31 cellular contexts compared by ENCODE assay signal in genomic region chr3:134567605-134568004, GRCh38.
DNase-seq lines count a peak whose midpoint lies in the region; ATAC-seq and TF ChIP-seq lines count a peak whose summit lies in the region.
"Had no signal": no experiment of that assay in that cellular context is flagged by ENCODE, and none has a peak within 500 bp of the region (broad histone marks: within the 10 kb centered on the region; RNA-seq: fewer than 3 reads in every experiment).

No MANE protein-coding gene starts in this region.

- H3K4me3 Mint-ChIP-seq in activated T-helper 2 cell treated with anti-CD3 and anti-CD28 coated beads, Interferon-gamma antibody, Interleukin-2, Interleukin-4, amounts not matched to agents 10 μg/mL and 5 μg/mL and 100 μg/mL, durations not matched to agents 14 hours and 24 hours and 36 hours (ENCODE audit: low read depth), result no peak overlapping the region
- H3K4me3 Mint-ChIP-seq: HFFc6 had no signal

- no peak overlapping the region for H2AK5ac ChIP-seq in mesendoderm (ENCODE audit: low read length)

- TF ChIP-seq CTCF in hepatocyte (IDR thresholded peaks at IDR 0.05; ENCODE audit: poor library complexity), result no peak

- no peak overlapping the region for H3K4ac ChIP-seq in mesendoderm (ENCODE audit: low read depth, low read length)

- H3K4me1 Mint-ChIP-seq in activated T-helper 2 cell treated with anti-CD3 and anti-CD28 coated beads, Interferon-gamma antibody, Interleukin-2, Interleukin-4, amounts not matched to agents 10 μg/mL and 5 μg/mL and 100 μg/mL, durations not matched to agents 14 hours and 24 hours and 36 hours (ENCODE audit: low read depth), result no peaks in the 10 kb centered on the region

- no peaks in the 10 kb centered on the region for H4K20me1 ChIP-seq in hepatocyte (ENCODE audit: insufficient read depth, poor library complexity, severe bottlenecking)

- H4K8ac ChIP-seq in mesendoderm (ENCODE audit: low read depth, low read length), result no peak overlapping the region

- no peak overlapping the region for H3K23ac ChIP-seq in mesendoderm (ENCODE audit: low read length)

- H3K9me2 ChIP-seq in hepatocyte (replicated peaks; ENCODE audit: insufficient read depth), result no peaks in the 10 kb centered on the region

- H3K36me3 Mint-ChIP-seq in activated T-helper 2 cell treated with anti-CD3 and anti-CD28 coated beads, Interferon-gamma antibody, Interleukin-2, Interleukin-4, amounts not matched to agents 10 μg/mL and 5 μg/mL and 100 μg/mL, durations not matched to agents 14 hours and 24 hours and 36 hours (ENCODE audit: low read depth), result peaks cover 5% of the 10 kb centered on the region

- H3K9ac ChIP-seq in mesendoderm (ENCODE audit: low read length), result no peak overlapping the region
- H3K9ac ChIP-seq: KMS-11 had no signal

- H2BK120ac ChIP-seq in mesendoderm (ENCODE audit: low read depth, low read length), result no peak overlapping the region

- DNase-seq in AG08396 (ENCODE audit: low spot score) (peak; percentile 32), KBM-7 (peak; percentile 71), fibroblast of peridontal ligament (ENCODE audit: extremely low read depth) (peak; percentile 8), mesendoderm (peak; percentile 9), cerebellar nuclear complex (lab: John Stamatoyannopoulos, UW) (no peak), hepatocyte (ENCODE audit: low spot score) (no peak)
- no peak for DNase-seq in activated T-helper 2 cell treated with anti-CD3 and anti-CD28 coated beads, Interferon-gamma antibody, Interleukin-2, Interleukin-4, amounts not matched to agents 10 μg/mL and 5 μg/mL and 100 μg/mL, durations not matched to agents 14 hours and 24 hours and 36 hours (ENCODE audit: low spot score)
- DNase-seq: activated CD4-positive, alpha-beta T cell treated with anti-CD3 and anti-CD28 coated beads for 4 hours; activated CD8-positive, alpha-beta memory T cell treated with anti-CD3 and anti-CD28 coated beads for 24 hours; activated effector memory CD4-positive, alpha-beta T cell treated with Interleukin-2 at 50 U/mL for 16 hours; cortex of kidney; effector memory CD4-positive, alpha-beta T cell; GOT3; head of caudate nucleus; HFFc6; kidney; NCI-H1417; NCI-H2081; ovary; retina; stimulated activated CD4-positive, alpha-beta T cell treated with anti-CD3 and anti-CD28 coated beads, Interleukin-1b, Interleukin-23, amount 100 ng/mL, for 48 hours; stimulated activated naive CD4-positive, alpha-beta T cell treated with Interleukin-2 at 50 U/mL for 16 hours; SW 1271; T-helper 9 cell; WERI-Rb-1 had no signal

- H3K27me3 ChIP-seq in mesendoderm (ENCODE audit: insufficient read depth, low read length, poor library complexity) (no peaks in the 10 kb centered on the region), hepatocyte (no peaks in the 10 kb centered on the region)
- H3K27me3 ChIP-seq: cardiac muscle cell, ovary had no signal

- H2BK15ac ChIP-seq in mesendoderm (replicated peaks; ENCODE audit: low read depth), result no peak overlapping the region

- H3K4me2 ChIP-seq in mesendoderm (ENCODE audit: low read length), result no peak overlapping the region
- H3K4me2 ChIP-seq in hepatocyte, result no peak overlapping the region
- H3K4me2 ChIP-seq: KMS-11 had no signal

- H2AFZ ChIP-seq in hepatocyte, result no peak overlapping the region

- H3K36me3 ChIP-seq in mesendoderm (ENCODE audit: control insufficient read depth, insufficient read depth, low read length), result no peaks in the 10 kb centered on the region
- H3K36me3 ChIP-seq in hepatocyte (replicated peaks; ENCODE audit: insufficient read depth, low read depth), result no peaks in the 10 kb centered on the region
- H3K36me3 ChIP-seq: cardiac muscle cell, ovary, WERI-Rb-1 had no signal

- H3K27ac Mint-ChIP-seq in activated T-helper 2 cell treated with anti-CD3 and anti-CD28 coated beads, Interferon-gamma antibody, Interleukin-2, Interleukin-4, amounts not matched to agents 10 μg/mL and 5 μg/mL and 100 μg/mL, durations not matched to agents 14 hours and 24 hours and 36 hours, result no peak overlapping the region
- H3K27ac Mint-ChIP-seq: activated naive CD4-positive, alpha-beta T cell treated with anti-CD3 and anti-CD28 coated beads, Interleukin-2, amount 50 U/mL, for 72 hours; HFFc6 had no signal

- H3K18ac ChIP-seq in mesendoderm (ENCODE audit: low read length), result no peak overlapping the region

- no peaks in the 10 kb centered on the region for H3K79me1 ChIP-seq in mesendoderm (ENCODE audit: low read length)

- ATAC-seq in GM21526 (IDR thresholded peaks at IDR 0.05; ENCODE audit: low FRiP score, unreplicated experiment), result no peak
- ATAC-seq: activated naive CD4-positive, alpha-beta T cell treated with anti-CD3 and anti-CD28 coated beads, Interleukin-2, amount 50 U/mL, for 72 hours had no signal

- H4K5ac ChIP-seq in mesendoderm (ENCODE audit: low read length), result no peak overlapping the region

- no peaks in the 10 kb centered on the region for H3K79me2 ChIP-seq in mesendoderm (ENCODE audit: control insufficient read depth, insufficient read depth, low read length)
- no peaks in the 10 kb centered on the region for H3K79me2 ChIP-seq in hepatocyte

- intact Hi-C loops in activated T-helper 2 cell treated with anti-CD3 and anti-CD28 coated beads, Interferon-gamma antibody, Interleukin-2, Interleukin-4, amounts not matched to agents 10 μg/mL and 5 μg/mL and 100 μg/mL, durations not matched to agents 14 hours and 24 hours and 36 hours (cut with micrococcal nuclease), result no loop called here

- no peaks in the 10 kb centered on the region for H3K4me1 ChIP-seq in mesendoderm (ENCODE audit: control insufficient read depth, low read depth, low read length)
- H3K4me1 ChIP-seq in hepatocyte (ENCODE audit: insufficient read depth), result no peaks in the 10 kb centered on the region

- H3K27ac ChIP-seq in mesendoderm (ENCODE audit: low read depth, low read length) (no peak overlapping the region), hepatocyte (no peak overlapping the region)
- H3K27ac ChIP-seq: cardiac muscle cell, epithelial cell of prostate, KMS-11, ovary, skin epidermis, WERI-Rb-1 had no signal

- H3K56ac ChIP-seq in mesendoderm (ENCODE audit: low read length), result no peak overlapping the region

- no CpG with 5 or more reads among the region's 4 CpGs for WGBS in mesendoderm (ENCODE audit: extremely low coverage, insufficient coverage, low lambda C conversion rate)
- 92% methylated on average over 4 of the region's 4 CpGs for WGBS in hepatocyte (ENCODE audit: low lambda C conversion rate, missing lambda C conversion rate)

- H3K9me3 Mint-ChIP-seq in activated T-helper 2 cell treated with anti-CD3 and anti-CD28 coated beads, Interferon-gamma antibody, Interleukin-2, Interleukin-4, amounts not matched to agents 10 μg/mL and 5 μg/mL and 100 μg/mL, durations not matched to agents 14 hours and 24 hours and 36 hours, result peaks cover 25% of the 10 kb centered on the region

- in situ Hi-C loops in KBM-7 (cut with MboI; ENCODE audit: low pct_unique_long_range_greater_than_20kb, low sequenced_read_pairs), result no loop called here

- H3K4me3 ChIP-seq in mesendoderm (ENCODE audit: low read length), result no peak overlapping the region
- H3K4me3 ChIP-seq in hepatocyte, result no peak overlapping the region
- H3K4me3 ChIP-seq: cardiac muscle cell, ovary, skin epidermis had no signal

- no peak overlapping the region for H2BK5ac ChIP-seq in mesendoderm (ENCODE audit: low read length)

- no peaks in the 10 kb centered on the region for H3K9me3 ChIP-seq in hepatocyte (ENCODE audit: low read depth)
- H3K9me3 ChIP-seq: ovary had no signal

- no peaks in the 10 kb centered on the region for H3K27me3 Mint-ChIP-seq in activated T-helper 2 cell treated with anti-CD3 and anti-CD28 coated beads, Interferon-gamma antibody, Interleukin-2, Interleukin-4, amounts not matched to agents 10 μg/mL and 5 μg/mL and 100 μg/mL, durations not matched to agents 14 hours and 24 hours and 36 hours (ENCODE audit: low read depth)

Comparison
In these comparisons a context has a peak if more than half of its experiments do, and no peak if none do; other contexts are left out.
1. DNase-seq: peak in AG08396 (single experiment), KBM-7 (single experiment), fibroblast of peridontal ligament (single experiment) and mesendoderm (single experiment); none in cerebellar nuclear complex (0 of 2), activated T-helper 2 cell treated with anti-CD3 and anti-CD28 coated beads, Interferon-gamma antibody, Interleukin-2, Interleukin-4, amounts not matched to agents 10 μg/mL and 5 μg/mL and 100 μg/mL, durations not matched to agents 14 hours and 24 hours and 36 hours (single experiment) and hepatocyte (single experiment).